ENCODE assay signal across 24 cellular contexts in genomic region chr5:105954341-105954740, GRCh38.
"Had no signal": no experiment of that assay in that cellular context is flagged by ENCODE, and none has a peak within 500 bp of the region (broad histone marks: within the 10 kb centered on the region; RNA-seq: fewer than 3 reads in every experiment).

No MANE protein-coding gene starts in this region.

- H3K27me3 ChIP-seq: neural progenitor cell, spleen, testis had no signal

- H3K9me3 Mint-ChIP-seq: activated T-cell treated with anti-CD3 and anti-CD28 coated beads, Interleukin-2, amount 50 U/mL, for 4 hours; neural progenitor cell; type B pancreatic cell had no signal

- H3K4me1 ChIP-seq: lower lobe of right lung, neural progenitor cell, spleen, testis had no signal

- H3K27ac Mint-ChIP-seq: activated naive CD8-positive, alpha-beta T cell treated with anti-CD3 and anti-CD28 coated beads for 36 hours; activated T-helper 2 cell treated with anti-CD3 and anti-CD28 coated beads, Interferon-gamma antibody, Interleukin-2, Interleukin-4, amounts not matched to agents 10 μg/mL and 5 μg/mL and 100 μg/mL, durations not matched to agents 14 hours and 24 hours and 36 hours; naive B cell; neural progenitor cell; T-helper 1 cell treated with Interleukin-12 subunit alpha and Interleukin-12 subunit beta and Interleukin-4 antibody, amounts not matched to agents 30 μg/mL and 1 μg/mL, for 36 hours; type B pancreatic cell had no signal

- H3K4me3 ChIP-seq: lower lobe of right lung, mucosa of descending colon, neural progenitor cell, spleen, testis had no signal

- H3K9me3 ChIP-seq: lower lobe of right lung, mucosa of descending colon, testis had no signal

- H3K27ac ChIP-seq: lower lobe of right lung, neural progenitor cell, spleen, testis had no signal

- H3K27me3 Mint-ChIP-seq: activated naive CD8-positive, alpha-beta T cell treated with anti-CD3 and anti-CD28 coated beads for 36 hours; naive B cell; type B pancreatic cell had no signal

- H3K36me3 ChIP-seq: lower lobe of right lung, neural progenitor cell, spleen had no signal

- DNase-seq: activated CD4-positive, alpha-beta T cell treated with anti-CD3 and anti-CD28 coated beads for 4 hours; activated CD4-positive, alpha-beta T cell treated with anti-CD3 and anti-CD28 coated beads, Interleukin-2, amount 50 U/mL, for 48 hours; activated CD4-positive, CD25-positive, alpha-beta regulatory T cell; activated CD8-positive, alpha-beta memory T cell treated with anti-CD3 and anti-CD28 coated beads, Interleukin-2, amount 50 U/mL, for 48 hours; activated naive CD4-positive, alpha-beta T cell; activated naive CD8-positive, alpha-beta T cell treated with anti-CD3 and anti-CD28 coated beads for 36 hours; activated T-cell treated with anti-CD3 and anti-CD28 coated beads, Interleukin-2, amount 50 U/mL, for 4 hours; amniotic stem cell; cerebellar nuclear complex; foreskin fibroblast; lower lobe of right lung; mesendoderm; mucosa of descending colon; naive B cell; posterior cingulate gyrus; retina; spleen; stimulated activated CD4-positive, alpha-beta T cell treated with anti-CD3 and anti-CD28 coated beads, Interleukin-4, amount 100 ng/mL, for 1 hour; stimulated activated naive CD4-positive, alpha-beta T cell; testis had no signal

- H3K36me3 Mint-ChIP-seq: activated naive CD8-positive, alpha-beta T cell treated with anti-CD3 and anti-CD28 coated beads for 36 hours; naive B cell; neural progenitor cell; type B pancreatic cell had no signal

- H3K4me1 Mint-ChIP-seq: activated naive CD8-positive, alpha-beta T cell treated with anti-CD3 and anti-CD28 coated beads for 36 hours; naive B cell; neural progenitor cell had no signal

- H3K4me3 Mint-ChIP-seq: activated naive CD8-positive, alpha-beta T cell treated with anti-CD3 and anti-CD28 coated beads for 36 hours; activated T-cell treated with anti-CD3 and anti-CD28 coated beads, Interleukin-2, amount 50 U/mL, for 4 hours; naive B cell; neural progenitor cell; T-helper 1 cell treated with Interleukin-12 subunit alpha and Interleukin-12 subunit beta and Interleukin-4 antibody, amounts not matched to agents 30 μg/mL and 1 μg/mL, for 36 hours; type B pancreatic cell had no signal
